ENCODE assay signal across 9 cellular contexts in the genomic region with DNA sequence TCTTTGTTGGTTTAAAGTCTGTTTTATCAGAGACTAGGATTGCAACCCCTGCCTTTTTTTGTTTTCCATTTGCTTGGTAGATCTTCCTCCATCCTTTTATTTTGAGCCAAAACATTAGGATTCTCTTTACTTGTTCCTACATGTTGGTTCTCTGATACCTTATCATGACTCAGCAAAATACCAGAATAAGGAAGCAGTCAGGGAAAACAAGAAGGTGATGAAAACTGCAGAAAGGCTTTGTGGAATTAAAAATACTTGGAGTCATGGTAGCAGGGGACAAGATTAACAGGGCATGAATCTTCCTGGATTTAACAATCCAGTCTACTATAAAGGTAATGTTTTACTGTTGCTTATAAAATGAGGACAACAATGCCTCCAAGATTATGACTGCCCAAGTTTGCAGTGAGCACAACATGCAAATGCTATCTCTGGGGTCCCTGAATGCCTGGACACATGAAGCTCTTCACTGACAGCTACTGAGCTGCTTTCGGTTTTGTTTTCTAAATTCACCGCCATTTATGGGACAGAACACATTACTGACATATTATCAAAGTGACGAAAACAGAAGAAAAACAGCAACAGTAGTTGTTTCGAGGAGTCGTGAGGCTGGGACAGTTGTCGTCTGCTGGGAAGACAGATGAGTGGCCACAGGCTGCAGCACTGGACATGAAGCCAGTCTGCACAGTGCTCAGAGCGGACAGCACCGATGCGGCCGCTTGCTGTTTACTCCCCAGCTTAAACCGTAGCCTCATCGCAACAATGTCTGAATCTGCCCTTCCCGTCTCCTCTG.
DNase-seq lines count a peak whose midpoint lies in the region; ATAC-seq and TF ChIP-seq lines count a peak whose summit lies in the region.
"Had no signal": no experiment of that assay in that cellular context is flagged by ENCODE, and none has a peak within 500 bp of the region (broad histone marks: within the 10 kb centered on the region; RNA-seq: fewer than 3 reads in every experiment).

No MANE protein-coding gene starts in this region.

- H3K27me3 ChIP-seq in adipocyte (replicated peaks; ENCODE audit: control insufficient read depth, insufficient read depth, low read length) (no peaks in the 10 kb centered on the region), gastrocnemius medialis (no peaks in the 10 kb centered on the region), transverse colon (no peaks in the 10 kb centered on the region)

- TF ChIP-seq POLR2A in gastrocnemius medialis (IDR thresholded peaks at IDR 0.05), result no peak
- no peak for TF ChIP-seq POLR2A in transverse colon (IDR thresholded peaks at IDR 0.05)

- H3K4me3 ChIP-seq in adipocyte (ENCODE audit: low read length) (peak overlapping the region; percentile 2), gastrocnemius medialis (peak overlapping the region in 3 of 4 donors; percentile 8 to 33 (median 17)), transverse colon (peak overlapping the region in 2 of 4 donors; percentile 16 to 17)

- no peak for TF ChIP-seq EP300 in transverse colon (IDR thresholded peaks at IDR 0.05; ENCODE audit: low read depth)

- WGBS in transverse colon (ENCODE audit: low coverage in 1 of 2), 2 donors, result 81 to 82% methylated on average over 7 to 13 of the region's 13 CpGs

- DNase-seq in GM03348 (ENCODE audit: low spot score) (peak; percentile 11), adipocyte (ENCODE audit: low read depth) (no peak), left cardiac atrium (no peak), gastrocnemius medialis (no peak), amniotic stem cell (lab: John Stamatoyannopoulos, UW) (no peak), T-helper 9 cell (no peak), transverse colon (no peak)
- DNase-seq: activated CD4-positive, CD25-positive, alpha-beta regulatory T cell treated with anti-CD3 and anti-CD28 coated beads, Interleukin-2, amount 50 U/mL, for 72 hours had no signal

- H3K36me3 ChIP-seq in adipocyte (ENCODE audit: control insufficient read depth, insufficient read depth, low read length, severe bottlenecking), result no peaks in the 10 kb centered on the region
- H3K36me3 ChIP-seq in gastrocnemius medialis, result no peaks in the 10 kb centered on the region
- H3K36me3 ChIP-seq in transverse colon, result no peaks in the 10 kb centered on the region

- no peak overlapping the region for H3K9ac ChIP-seq in adipocyte (ENCODE audit: low read length)

- TF ChIP-seq CTCF in gastrocnemius medialis (IDR thresholded peaks at IDR 0.05 in 4 of 5, conservative IDR thresholded peaks at IDR 0.05 in 1 of 5) (no peak), transverse colon (IDR thresholded peaks at IDR 0.05) (no peak)

- intact Hi-C loops in left cardiac atrium (cut with DNase I), result no loop called here
- intact Hi-C loops in gastrocnemius medialis (cut with DNase I; ENCODE audit: low total_unique reads), result no loop called here
- intact Hi-C loops in transverse colon (cut with DNase I; ENCODE audit: low total_unique reads), result no loop called here

- in situ Hi-C loops in gastrocnemius medialis (cut with MboI; ENCODE audit: low sequenced_read_pairs in 4 of 4) (no loop called here), transverse colon (cut with MboI; ENCODE audit: low pct_ligation_motif_present in 1 of 4, low pct_unique_long_range_greater_than_20kb in 1 of 4, low sequenced_read_pairs in 3 of 4) (no loop called here)

- H3K4me1 ChIP-seq in adipocyte (ENCODE audit: control insufficient read depth, insufficient read depth, low read length) (no peaks in the 10 kb centered on the region), gastrocnemius medialis (no peaks in the 10 kb centered on the region), transverse colon (no peaks in the 10 kb centered on the region)

- H3K9me3 ChIP-seq in adipocyte (ENCODE audit: control insufficient read depth, low read length) (no peaks in the 10 kb centered on the region), gastrocnemius medialis (no peaks in the 10 kb centered on the region), transverse colon (no peaks in the 10 kb centered on the region)

- no peak overlapping the region for H3K27ac ChIP-seq in gastrocnemius medialis
- no peak overlapping the region for H3K27ac ChIP-seq in transverse colon

- peak; percentile 41 to 69 for ATAC-seq in left cardiac atrium
- no peak for ATAC-seq in gastrocnemius medialis
- ATAC-seq in HG02798 (IDR thresholded peaks at IDR 0.05; ENCODE audit: poor library complexity, unreplicated experiment), result no peak

Comparison
In these comparisons a context has a peak if more than half of its experiments do, and no peak if none do; other contexts are left out.
1. ATAC-seq: peak in left cardiac atrium (2 of 2); none in gastrocnemius medialis (0 of 2) and HG02798 (single experiment).